In the genomic region with DNA sequence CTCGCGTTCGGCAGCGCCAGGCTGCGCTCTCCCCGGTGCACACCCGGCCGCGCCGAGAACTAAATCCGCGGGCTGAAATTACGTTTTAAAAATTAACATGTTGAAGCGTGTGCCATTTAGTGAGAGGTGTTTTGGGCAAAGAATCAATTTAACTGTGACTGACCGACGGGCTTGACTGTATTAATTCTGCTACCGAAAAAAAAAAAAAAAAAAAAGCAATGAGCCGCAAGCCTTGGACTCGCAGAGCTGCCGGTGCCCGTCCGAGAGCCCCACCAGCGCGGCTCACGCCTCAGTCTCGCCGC, we compare ENCODE assay signal across 1 cellular context.
A peak's percentile ranks its signal among the peaks of the same experiment; 100 is the strongest.
TF ChIP-seq lines count a peak whose summit lies in the region.

No MANE protein-coding gene starts in this region.

TF ChIP-seq in H1, 55 proteins besides CTCF, POLR2A, EP300 and RAD21:
- TF ChIP-seq SIN3A (conservative IDR thresholded peaks at IDR 0.05 in 1 of 2, IDR thresholded peaks at IDR 0.05 in 1 of 2; ENCODE audit: low read depth in 1 of 2, low read length in 2 of 2) (no peak), CBX8 (IDR thresholded peaks at IDR 0.05; ENCODE audit: borderline replicate concordance, low read depth, low read length) (peak; percentile 86; the same call in 1 of the 2 replicates), TCF12 (IDR thresholded peaks at IDR 0.05; ENCODE audit: low read depth, low read length) (0 out of 2 replicates have a peak, but pooled peaks have one; percentile 1), CTBP2 (IDR thresholded peaks at IDR 0.05; ENCODE audit: borderline replicate concordance, insufficient read depth, insufficient read length, low read length) (peak; percentile 67)
